In genomic region chr3:53828581-53828980, GRCh38 we compare ENCODE assay signal across 36 cellular contexts. TPM values are rescaled to one million over a fixed set of nuclear protein-coding genes. Genes with fewer than 3 reads are reported as not detected.
"Had no signal": no experiment of that assay in that cellular context is flagged by ENCODE, and none has a peak within 500 bp of the region (broad histone marks: within the 10 kb centered on the region; RNA-seq: fewer than 3 reads in every experiment).

No MANE protein-coding gene starts in this region.

- H3K4me1 Mint-ChIP-seq: activated CD4-positive, alpha-beta T cell treated with anti-CD3 and anti-CD28 coated beads for 36 hours; activated CD4-positive, alpha-beta T cell treated with anti-CD3 and anti-CD28 coated beads, Interleukin-2, amount 10 ng/mL, durations not matched to agents 24 days and 14 days; activated naive CD4-positive, alpha-beta T cell treated with anti-CD3 and anti-CD28 coated beads, Interleukin-2, amount 50 U/mL, for 24 hours; activated naive CD8-positive, alpha-beta T cell treated with anti-CD3 and anti-CD28 coated beads for 36 hours had no signal

- ATAC-seq: activated CD4-positive, alpha-beta T cell treated with anti-CD3 and anti-CD28 coated beads for 36 hours; activated CD8-positive, alpha-beta memory T cell treated with anti-CD3 and anti-CD28 coated beads, Interleukin-2, amount 10 ng/mL, durations not matched to agents 7 days and 5 days; activated CD8-positive, alpha-beta T cell treated with anti-CD3 and anti-CD28 coated beads, Interleukin-2, amount 10 ng/mL, durations not matched to agents 7 days and 5 days; esophagus mucosa; foreskin keratinocyte; gastroesophageal sphincter; heart right ventricle; T-helper 17 cell had no signal

- H3K9me3 ChIP-seq: ascending aorta, breast epithelium, gastroesophageal sphincter, heart right ventricle had no signal

- H3K27me3 Mint-ChIP-seq: activated CD4-positive, alpha-beta memory T cell treated with anti-CD3 and anti-CD28 coated beads for 36 hours; activated CD4-positive, alpha-beta T cell treated with anti-CD3 and anti-CD28 coated beads for 36 hours; activated naive CD8-positive, alpha-beta T cell treated with anti-CD3 and anti-CD28 coated beads for 36 hours; T-helper 17 cell had no signal

- H3K4me3 Mint-ChIP-seq: activated CD4-positive, alpha-beta memory T cell treated with anti-CD3 and anti-CD28 coated beads for 36 hours; activated CD4-positive, alpha-beta T cell treated with anti-CD3 and anti-CD28 coated beads for 36 hours; activated CD4-positive, alpha-beta T cell treated with anti-CD3 and anti-CD28 coated beads, Interleukin-2, amount 10 ng/mL, durations not matched to agents 24 days and 14 days; activated CD8-positive, alpha-beta memory T cell treated with anti-CD3 and anti-CD28 coated beads, Interleukin-2, amount 10 ng/mL, durations not matched to agents 7 days and 5 days; activated CD8-positive, alpha-beta T cell treated with anti-CD3 and anti-CD28 coated beads, Interleukin-2, amount 10 ng/mL, durations not matched to agents 7 days and 5 days; activated naive CD4-positive, alpha-beta T cell treated with anti-CD3 and anti-CD28 coated beads for 36 hours; activated naive CD4-positive, alpha-beta T cell treated with anti-CD3 and anti-CD28 coated beads, Interleukin-2, amount 50 U/mL, for 24 hours; activated naive CD8-positive, alpha-beta T cell treated with anti-CD3 and anti-CD28 coated beads for 36 hours; activated T-helper 1 cell treated with anti-CD3 and anti-CD28 coated beads, Interleukin-12 subunit alpha, Interleukin-12 subunit beta, Interleukin-2, Interleukin-4 antibody, amounts not matched to agents 30 ng/mL and 10 ng/mL and 1 ng/mL, durations not matched to agents 14 hours and 24 hours and 36 hours; brain; dendritic cell treated with granulocyte-macrophage colony-stimulating factor and Interleukin-4, amounts not matched to agents 40 ng/mL and 50 ng/mL, for 4 days; endodermal cell; T-helper 17 cell; T-helper 2 cell treated with Interferon-gamma antibody and Interleukin-4, amounts not matched to agents 5 μg/mL and 100 μg/mL, for 36 hours had no signal

- H3K27ac ChIP-seq: ascending aorta, cardiac muscle cell, coronary artery, dorsolateral prefrontal cortex, foreskin keratinocyte, gastroesophageal sphincter, heart right ventricle had no signal

- H3K4me3 ChIP-seq: ascending aorta, breast epithelium, cardiac muscle cell, coronary artery, dorsolateral prefrontal cortex, gastroesophageal sphincter, heart right ventricle had no signal

- H3K4me1 ChIP-seq: ascending aorta, breast epithelium, foreskin keratinocyte, gastroesophageal sphincter, heart right ventricle had no signal

- H3K36me3 ChIP-seq: ascending aorta, breast epithelium, cardiac muscle cell, gastroesophageal sphincter, heart right ventricle had no signal

- H3K27me3 ChIP-seq: ascending aorta, breast epithelium, cardiac muscle cell, dorsolateral prefrontal cortex, foreskin keratinocyte, gastroesophageal sphincter, heart right ventricle had no signal

- H3K9me3 Mint-ChIP-seq: activated CD4-positive, alpha-beta memory T cell treated with anti-CD3 and anti-CD28 coated beads for 36 hours; activated CD4-positive, alpha-beta T cell treated with anti-CD3 and anti-CD28 coated beads, Interleukin-2, amount 10 ng/mL, durations not matched to agents 24 days and 14 days; activated naive CD4-positive, alpha-beta T cell treated with anti-CD3 and anti-CD28 coated beads for 36 hours; activated naive CD4-positive, alpha-beta T cell treated with anti-CD3 and anti-CD28 coated beads, Interleukin-2, amount 50 U/mL, for 24 hours; activated naive CD8-positive, alpha-beta T cell treated with anti-CD3 and anti-CD28 coated beads for 36 hours; activated T-helper 1 cell treated with anti-CD3 and anti-CD28 coated beads, Interleukin-12 subunit alpha, Interleukin-12 subunit beta, Interleukin-2, Interleukin-4 antibody, amounts not matched to agents 30 ng/mL and 10 ng/mL and 1 ng/mL, durations not matched to agents 14 hours and 24 hours and 36 hours; activated T-helper 2 cell treated with anti-CD3 and anti-CD28 coated beads, Interferon-gamma antibody, Interleukin-2, Interleukin-4, amounts not matched to agents 10 μg/mL and 5 μg/mL and 100 μg/mL, durations not matched to agents 14 hours and 24 hours and 36 hours; brain; dendritic cell treated with granulocyte-macrophage colony-stimulating factor and Interleukin-4, amounts not matched to agents 40 ng/mL and 50 ng/mL, for 4 days; endodermal cell; T-helper 2 cell treated with Interferon-gamma antibody and Interleukin-4, amounts not matched to agents 5 μg/mL and 100 μg/mL, for 36 hours had no signal

- H3K36me3 Mint-ChIP-seq: activated CD4-positive, alpha-beta memory T cell treated with anti-CD3 and anti-CD28 coated beads for 36 hours; activated CD8-positive, alpha-beta memory T cell treated with anti-CD3 and anti-CD28 coated beads, Interleukin-2, amount 10 ng/mL, durations not matched to agents 7 days and 5 days; activated naive CD4-positive, alpha-beta T cell treated with anti-CD3 and anti-CD28 coated beads, Interleukin-2, amount 50 U/mL, for 24 hours; activated naive CD8-positive, alpha-beta T cell treated with anti-CD3 and anti-CD28 coated beads for 36 hours; brain had no signal

- H3K27ac Mint-ChIP-seq: activated CD4-positive, alpha-beta memory T cell treated with anti-CD3 and anti-CD28 coated beads for 36 hours; activated CD4-positive, alpha-beta T cell treated with anti-CD3 and anti-CD28 coated beads for 36 hours; activated CD4-positive, alpha-beta T cell treated with anti-CD3 and anti-CD28 coated beads, Interleukin-2, amount 10 ng/mL, durations not matched to agents 24 days and 14 days; activated CD8-positive, alpha-beta memory T cell treated with anti-CD3 and anti-CD28 coated beads, Interleukin-2, amount 10 ng/mL, durations not matched to agents 7 days and 5 days; activated CD8-positive, alpha-beta T cell treated with anti-CD3 and anti-CD28 coated beads, Interleukin-2, amount 10 ng/mL, durations not matched to agents 7 days and 5 days; activated naive CD4-positive, alpha-beta T cell treated with anti-CD3 and anti-CD28 coated beads for 36 hours; activated naive CD4-positive, alpha-beta T cell treated with anti-CD3 and anti-CD28 coated beads, Interleukin-2, amount 50 U/mL, for 24 hours; activated naive CD8-positive, alpha-beta T cell treated with anti-CD3 and anti-CD28 coated beads for 36 hours; activated T-helper 1 cell treated with anti-CD3 and anti-CD28 coated beads, Interleukin-12 subunit alpha, Interleukin-12 subunit beta, Interleukin-2, Interleukin-4 antibody, amounts not matched to agents 30 ng/mL and 10 ng/mL and 1 ng/mL, durations not matched to agents 14 hours and 24 hours and 36 hours; activated T-helper 2 cell treated with anti-CD3 and anti-CD28 coated beads, Interferon-gamma antibody, Interleukin-2, Interleukin-4, amounts not matched to agents 10 μg/mL and 5 μg/mL and 100 μg/mL, durations not matched to agents 14 hours and 24 hours and 36 hours; brain; dendritic cell treated with granulocyte-macrophage colony-stimulating factor and Interleukin-4, amounts not matched to agents 40 ng/mL and 50 ng/mL, for 4 days; endodermal cell; T-helper 17 cell; T-helper 2 cell treated with Interferon-gamma antibody and Interleukin-4, amounts not matched to agents 5 μg/mL and 100 μg/mL, for 36 hours had no signal

- DNase-seq: activated CD4-positive, alpha-beta memory T cell treated with anti-CD3 and anti-CD28 coated beads for 36 hours; activated CD4-positive, alpha-beta T cell treated with anti-CD3 and anti-CD28 coated beads for 36 hours; activated CD4-positive, alpha-beta T cell treated with anti-CD3 and anti-CD28 coated beads, Interleukin-2, amount 10 ng/mL, durations not matched to agents 24 days and 14 days; activated CD4-positive, CD25-positive, alpha-beta regulatory T cell; activated CD4-positive, CD25-positive, alpha-beta regulatory T cell treated with anti-CD3 and anti-CD28 coated beads, Interleukin-2, amount 50 U/mL, for 72 hours; activated CD8-positive, alpha-beta memory T cell treated with anti-CD3 and anti-CD28 coated beads, Interleukin-2, amount 10 ng/mL, durations not matched to agents 7 days and 5 days; activated CD8-positive, alpha-beta memory T cell treated with anti-CD3 and anti-CD28 coated beads, Interleukin-2, amount 50 U/mL, for 4 hours; activated CD8-positive, alpha-beta T cell treated with anti-CD3 and anti-CD28 coated beads, Interleukin-2, amount 10 ng/mL, durations not matched to agents 7 days and 5 days; activated effector memory CD4-positive, alpha-beta T cell treated with anti-CD3 and anti-CD28 coated beads, Interleukin-2, amount 50 U/mL, for 16 hours; activated naive CD4-positive, alpha-beta T cell treated with anti-CD3 and anti-CD28 coated beads for 36 hours; activated naive CD8-positive, alpha-beta T cell treated with anti-CD3 and anti-CD28 coated beads for 36 hours; activated T-cell treated with anti-CD3 and anti-CD28 coated beads, Interleukin-2, amount 50 U/mL, for 1 hour; activated T-cell treated with anti-CD3 and anti-CD28 coated beads, Interleukin-2, amount 50 U/mL, for 48 hours; central memory CD4-positive, alpha-beta T cell; cerebellar nuclear complex; dorsolateral prefrontal cortex; effector memory CD4-positive, alpha-beta T cell; endodermal cell; foreskin keratinocyte; heart right ventricle; T-helper 1 cell; T-helper 17 cell; T1000 had no signal

RNA-seq across cellular contexts. Expression of gene IL17RB, which starts 17.8 kb away (rescaled TPM):
- total RNA-seq: activated naive CD8-positive, alpha-beta T cell treated with anti-CD3 and anti-CD28 coated beads for 36 hours; ascending aorta; foreskin keratinocyte; glomerular endothelial cell had no signal
- polyA plus RNA-seq: foreskin keratinocyte had no signal
